ENCODE assay signal across 19 cellular contexts in the genomic region with DNA sequence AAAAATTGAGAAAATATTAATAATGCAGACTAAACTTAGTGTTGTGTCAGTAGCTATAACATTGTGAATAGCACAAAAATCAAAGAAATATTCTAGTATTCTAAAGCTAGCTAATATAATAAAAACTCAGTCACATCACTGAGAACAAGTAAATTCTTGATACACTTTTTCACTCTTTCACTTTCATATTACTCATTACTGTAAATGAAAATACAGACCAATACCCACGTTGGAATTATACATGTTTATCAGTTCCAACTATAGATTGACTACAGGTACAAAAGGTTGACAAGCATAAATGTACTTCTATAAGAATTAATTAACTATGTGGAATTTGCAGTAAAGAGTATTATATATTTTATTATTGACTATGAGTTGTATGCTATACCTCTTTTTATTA.
DNase-seq lines count a peak whose midpoint lies in the region; ATAC-seq and TF ChIP-seq lines count a peak whose summit lies in the region.
"Had no signal": no experiment of that assay in that cellular context is flagged by ENCODE, and none has a peak within 500 bp of the region (broad histone marks: within the 10 kb centered on the region; RNA-seq: fewer than 3 reads in every experiment).

No MANE protein-coding gene starts in this region.

- H3K4me3 ChIP-seq in esophagus squamous epithelium = no peak overlapping the region
- H3K4me3 ChIP-seq: PC-9 had no signal

- intact Hi-C loops in esophagus squamous epithelium (cut with DNase I) = no loop called here

- TF ChIP-seq POLR2A in esophagus squamous epithelium (IDR thresholded peaks at IDR 0.05) = no peak

- no peak for DNase-seq in occipital lobe (lab: John Stamatoyannopoulos, UW)
- no peak for DNase-seq in esophagus squamous epithelium (lab: John Stamatoyannopoulos, UW)
- no peak for DNase-seq in activated CD4-positive, alpha-beta T cell treated with anti-CD3 and anti-CD28 coated beads for 1 hour
- no peak for DNase-seq in NCI-H345 (lab: John Stamatoyannopoulos, UW)
- DNase-seq: C1 segment of cervical spinal cord, COR-L47, H7, IMR-90, Kasumi-1, NCI-H1417 treated with DMSO at 0.1 percent for 48 hours, NCI-H2081, NCI-H526 treated with DMSO at 0.1 percent for 48 hours, PC-9, T-cell, T1000 had no signal

- H3K27ac ChIP-seq in esophagus squamous epithelium = no peak overlapping the region
- H3K27ac ChIP-seq: PC-9 had no signal

- no peaks in the 10 kb centered on the region for H3K4me1 ChIP-seq in esophagus squamous epithelium

- ATAC-seq in GM18502 (IDR thresholded peaks at IDR 0.05; ENCODE audit: poor library complexity, unreplicated experiment) (peak; percentile 82), GM19452 (IDR thresholded peaks at IDR 0.05; ENCODE audit: unreplicated experiment) (peak; percentile 58), HG02623 (IDR thresholded peaks at IDR 0.05; ENCODE audit: unreplicated experiment) (peak; percentile 60), HG03280 (IDR thresholded peaks at IDR 0.05; ENCODE audit: unreplicated experiment) (peak; percentile 75)
- ATAC-seq: T-cell had no signal

- H3K9me3 ChIP-seq in esophagus squamous epithelium = no peaks in the 10 kb centered on the region

- H3K27me3 ChIP-seq in esophagus squamous epithelium = no peaks in the 10 kb centered on the region

- TF ChIP-seq CTCF in esophagus squamous epithelium (IDR thresholded peaks at IDR 0.05) = no peak

- WGBS in esophagus squamous epithelium, 2 donors = 43 to 58% methylated on average over 1 of the region's 1 CpG

- no peaks in the 10 kb centered on the region for H3K36me3 ChIP-seq in esophagus squamous epithelium
